Comparison of ENCODE assay signal across 1 cellular context in the genomic region with DNA sequence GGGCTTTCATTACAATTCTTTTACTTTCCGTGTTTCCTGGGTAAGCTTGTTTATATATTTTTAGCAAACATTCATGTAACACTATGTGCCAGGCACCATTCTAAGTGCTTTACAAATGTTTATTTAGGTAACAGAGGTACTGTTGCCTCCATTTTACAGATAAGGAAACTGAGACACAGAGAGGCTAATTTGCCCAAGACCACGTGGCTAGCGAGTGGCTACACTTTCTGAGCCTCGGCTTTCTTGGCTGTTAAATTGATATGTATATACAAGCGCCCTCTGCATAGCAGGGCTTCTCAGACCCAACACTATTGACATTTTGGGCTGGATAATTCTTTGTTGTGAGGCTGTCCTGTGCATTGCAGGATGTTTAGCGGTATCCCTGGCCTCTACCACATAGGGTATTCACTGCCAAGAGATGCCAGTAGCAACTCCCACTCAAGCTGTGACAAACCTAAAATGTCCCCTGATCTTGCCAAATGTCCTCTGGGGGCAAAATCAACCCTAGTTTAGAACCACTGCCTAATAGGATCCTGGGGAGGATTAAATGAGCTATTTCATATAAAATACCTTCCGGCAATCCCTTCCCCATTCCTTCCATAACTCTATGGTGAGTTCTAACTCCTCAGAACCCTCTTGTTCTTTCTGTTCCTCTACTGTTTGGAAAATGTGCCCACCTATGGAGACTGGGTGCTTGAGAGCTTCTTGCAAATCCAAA.
TF ChIP-seq lines count a peak whose summit lies in the region.

No MANE protein-coding gene starts in this region.

TF ChIP-seq in GM12878, 131 proteins besides CTCF, POLR2A, EP300 and RAD21:
- TF ChIP-seq, protein P1, sequence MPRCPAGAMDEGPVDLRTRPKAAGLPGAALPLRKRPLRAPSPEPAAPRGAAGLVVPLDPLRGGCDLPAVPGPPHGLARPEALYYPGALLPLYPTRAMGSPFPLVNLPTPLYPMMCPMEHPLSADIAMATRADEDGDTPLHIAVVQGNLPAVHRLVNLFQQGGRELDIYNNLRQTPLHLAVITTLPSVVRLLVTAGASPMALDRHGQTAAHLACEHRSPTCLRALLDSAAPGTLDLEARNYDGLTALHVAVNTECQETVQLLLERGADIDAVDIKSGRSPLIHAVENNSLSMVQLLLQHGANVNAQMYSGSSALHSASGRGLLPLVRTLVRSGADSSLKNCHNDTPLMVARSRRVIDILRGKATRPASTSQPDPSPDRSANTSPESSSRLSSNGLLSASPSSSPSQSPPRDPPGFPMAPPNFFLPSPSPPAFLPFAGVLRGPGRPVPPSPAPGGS (IDR thresholded peaks at IDR 0.05; ENCODE audit: borderline replicate concordance, insufficient read depth, low read depth, low read length, poor library complexity, severe bottlenecking) = no peak
- TF ChIP-seq PAX5 (IDR thresholded peaks at IDR 0.05; ENCODE audit: borderline replicate concordance, low read depth, low read length) = no peak
- no peak for TF ChIP-seq CBX3 (IDR thresholded peaks at IDR 0.05; ENCODE audit: borderline replicate concordance, low read depth)
- TF ChIP-seq SMARCA5 (IDR thresholded peaks at IDR 0.05) = no peak
- peak; percentile 53; the same call in 1 of the 2 replicates for TF ChIP-seq YY1 (IDR thresholded peaks at IDR 0.05; ENCODE audit: low read depth, low read length)
- no peak for TF ChIP-seq TCF7 (IDR thresholded peaks at IDR 0.05; ENCODE audit: borderline replicate concordance)
- TF ChIP-seq GATAD2B (conservative IDR thresholded peaks at IDR 0.05; ENCODE audit: low read depth) = 0 out of 2 replicates have a peak, but pooled peaks have one; percentile 15
- TF ChIP-seq, protein P2, sequence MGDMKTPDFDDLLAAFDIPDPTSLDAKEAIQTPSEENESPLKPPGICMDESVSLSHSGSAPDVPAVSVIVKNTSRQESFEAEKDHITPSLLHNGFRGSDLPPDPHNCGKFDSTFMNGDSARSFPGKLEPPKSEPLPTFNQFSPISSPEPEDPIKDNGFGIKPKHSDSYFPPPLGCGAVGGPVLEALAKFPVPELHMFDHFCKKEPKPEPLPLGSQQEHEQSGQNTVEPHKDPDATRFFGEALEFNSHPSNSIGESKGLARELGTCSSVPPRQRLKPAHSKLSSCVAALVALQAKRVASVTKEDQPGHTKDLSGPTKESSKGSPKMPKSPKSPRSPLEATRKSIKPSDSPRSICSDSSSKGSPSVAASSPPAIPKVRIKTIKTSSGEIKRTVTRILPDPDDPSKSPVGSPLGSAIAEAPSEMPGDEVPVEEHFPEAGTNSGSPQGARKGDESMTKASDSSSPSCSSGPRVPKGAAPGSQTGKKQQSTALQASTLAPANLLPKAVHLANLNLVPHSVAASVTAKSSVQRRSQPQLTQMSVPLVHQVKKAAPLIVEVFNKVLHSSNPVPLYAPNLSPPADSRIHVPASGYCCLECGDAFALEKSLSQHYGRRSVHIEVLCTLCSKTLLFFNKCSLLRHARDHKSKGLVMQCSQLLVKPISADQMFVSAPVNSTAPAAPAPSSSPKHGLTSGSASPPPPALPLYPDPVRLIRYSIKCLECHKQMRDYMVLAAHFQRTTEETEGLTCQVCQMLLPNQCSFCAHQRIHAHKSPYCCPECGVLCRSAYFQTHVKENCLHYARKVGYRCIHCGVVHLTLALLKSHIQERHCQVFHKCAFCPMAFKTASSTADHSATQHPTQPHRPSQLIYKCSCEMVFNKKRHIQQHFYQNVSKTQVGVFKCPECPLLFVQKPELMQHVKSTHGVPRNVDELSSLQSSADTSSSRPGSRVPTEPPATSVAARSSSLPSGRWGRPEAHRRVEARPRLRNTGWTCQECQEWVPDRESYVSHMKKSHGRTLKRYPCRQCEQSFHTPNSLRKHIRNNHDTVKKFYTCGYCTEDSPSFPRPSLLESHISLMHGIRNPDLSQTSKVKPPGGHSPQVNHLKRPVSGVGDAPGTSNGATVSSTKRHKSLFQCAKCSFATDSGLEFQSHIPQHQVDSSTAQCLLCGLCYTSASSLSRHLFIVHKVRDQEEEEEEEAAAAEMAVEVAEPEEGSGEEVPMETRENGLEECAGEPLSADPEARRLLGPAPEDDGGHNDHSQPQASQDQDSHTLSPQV (IDR thresholded peaks at IDR 0.05) = no peak
- TF ChIP-seq ZNF207 (IDR thresholded peaks at IDR 0.05; ENCODE audit: borderline replicate concordance) = no peak
- TF ChIP-seq NBN (IDR thresholded peaks at IDR 0.05) = no peak
- TF ChIP-seq, protein P3, sequence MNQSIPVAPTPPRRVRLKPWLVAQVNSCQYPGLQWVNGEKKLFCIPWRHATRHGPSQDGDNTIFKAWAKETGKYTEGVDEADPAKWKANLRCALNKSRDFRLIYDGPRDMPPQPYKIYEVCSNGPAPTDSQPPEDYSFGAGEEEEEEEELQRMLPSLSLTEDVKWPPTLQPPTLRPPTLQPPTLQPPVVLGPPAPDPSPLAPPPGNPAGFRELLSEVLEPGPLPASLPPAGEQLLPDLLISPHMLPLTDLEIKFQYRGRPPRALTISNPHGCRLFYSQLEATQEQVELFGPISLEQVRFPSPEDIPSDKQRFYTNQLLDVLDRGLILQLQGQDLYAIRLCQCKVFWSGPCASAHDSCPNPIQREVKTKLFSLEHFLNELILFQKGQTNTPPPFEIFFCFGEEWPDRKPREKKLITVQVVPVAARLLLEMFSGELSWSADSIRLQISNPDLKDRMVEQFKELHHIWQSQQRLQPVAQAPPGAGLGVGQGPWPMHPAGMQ (IDR thresholded peaks at IDR 0.05; ENCODE audit: borderline replicate concordance) = no peak
- TF ChIP-seq, protein P4, sequence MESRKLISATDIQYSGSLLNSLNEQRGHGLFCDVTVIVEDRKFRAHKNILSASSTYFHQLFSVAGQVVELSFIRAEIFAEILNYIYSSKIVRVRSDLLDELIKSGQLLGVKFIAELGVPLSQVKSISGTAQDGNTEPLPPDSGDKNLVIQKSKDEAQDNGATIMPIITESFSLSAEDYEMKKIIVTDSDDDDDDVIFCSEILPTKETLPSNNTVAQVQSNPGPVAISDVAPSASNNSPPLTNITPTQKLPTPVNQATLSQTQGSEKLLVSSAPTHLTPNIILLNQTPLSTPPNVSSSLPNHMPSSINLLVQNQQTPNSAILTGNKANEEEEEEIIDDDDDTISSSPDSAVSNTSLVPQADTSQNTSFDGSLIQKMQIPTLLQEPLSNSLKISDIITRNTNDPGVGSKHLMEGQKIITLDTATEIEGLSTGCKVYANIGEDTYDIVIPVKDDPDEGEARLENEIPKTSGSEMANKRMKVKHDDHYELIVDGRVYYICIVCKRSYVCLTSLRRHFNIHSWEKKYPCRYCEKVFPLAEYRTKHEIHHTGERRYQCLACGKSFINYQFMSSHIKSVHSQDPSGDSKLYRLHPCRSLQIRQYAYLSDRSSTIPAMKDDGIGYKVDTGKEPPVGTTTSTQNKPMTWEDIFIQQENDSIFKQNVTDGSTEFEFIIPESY (IDR thresholded peaks at IDR 0.05) = peak; percentile 74; the same call in 1 of the 2 replicates
